In the genomic region with DNA sequence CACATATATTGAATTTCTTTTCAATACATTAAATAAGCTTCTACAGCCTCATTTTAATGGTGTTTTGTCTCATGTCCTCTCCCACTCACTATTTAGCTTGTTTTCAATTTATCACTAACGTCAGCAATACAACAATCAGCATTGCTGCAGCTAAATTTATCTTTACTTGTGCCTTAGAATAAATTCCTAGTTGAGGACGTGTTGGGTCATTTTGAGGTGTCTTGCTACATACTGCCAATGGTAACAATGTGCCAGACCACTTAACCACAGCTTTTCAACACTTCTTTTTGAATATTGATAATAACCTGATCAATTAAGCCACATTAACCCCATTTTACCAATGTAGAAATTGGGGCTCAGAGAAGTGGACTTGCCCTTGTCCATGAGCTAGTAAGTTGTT, we compare ENCODE assay signal across 21 cellular contexts. TPM values are rescaled to one million over a fixed set of nuclear protein-coding genes. Genes with fewer than 3 reads are reported as not detected.
A peak's percentile ranks its signal among the peaks of the same experiment; 100 is the strongest.
DNase-seq lines count a peak whose midpoint lies in the region; ATAC-seq and TF ChIP-seq lines count a peak whose summit lies in the region.
"Had no signal": no experiment of that assay in that cellular context is flagged by ENCODE, and none has a peak within 500 bp of the region (broad histone marks: within the 10 kb centered on the region; RNA-seq: fewer than 3 reads in every experiment).

No MANE protein-coding gene starts in this region.

- no TSS peak for BruUV-seq in mammary epithelial cell (replicated peaks; lab: Mats Ljungman, UMichigan)

- in situ Hi-C loops in mammary epithelial cell (cut with MboI; ENCODE audit: low sequenced_read_pairs in 2 of 2), result no loop called here

- intact Hi-C loops in Right ventricle myocardium inferior (cut with DNase I) (no loop called here), cardiac septum (cut with DNase I) (no loop called here), left ventricle myocardium inferior (cut with micrococcal nuclease) (no loop called here), right cardiac atrium (cut with DNase I) (no loop called here), mammary epithelial cell (cut with micrococcal nuclease) (no loop called here)

- DNase-seq in Right ventricle myocardium inferior (ENCODE audit: missing footprints) (no peak), cardiac septum (ENCODE audit: low spot score) (no peak), cardiac muscle cell (ENCODE audit: low read depth in 1 of 2, low spot score in 1 of 2) (no peak), left ventricle myocardium inferior (no peak), right cardiac atrium (no peak), mammary epithelial cell (no peak)
- DNase-seq: 8988T; ACHN; AML-193; BE2C; Caco-2; CD4-positive, CD25-positive, alpha-beta regulatory T cell; DMS153 had no signal

- H3K4me1 ChIP-seq in cardiac muscle cell (ENCODE audit: low read depth) (peaks cover 45% of the 10 kb centered on the region), left ventricle myocardium inferior (peaks cover 52% of the 10 kb centered on the region), right cardiac atrium (ENCODE audit: control insufficient read depth, insufficient read depth, low read length) (no peaks in the 10 kb centered on the region), mammary epithelial cell (ENCODE audit: insufficient read depth, low read length) (peaks cover 24% of the 10 kb centered on the region)
- H3K4me1 ChIP-seq: A549, BE2C had no signal

- peak overlapping the region; percentile 20 for H3K27ac ChIP-seq in cardiac muscle cell
- H3K27ac ChIP-seq in left ventricle myocardium inferior (replicated peaks), result peak overlapping the region; percentile 80
- peak overlapping the region; percentile 71 for H3K27ac ChIP-seq in right cardiac atrium (ENCODE audit: low read length)
- no peak overlapping the region for H3K27ac ChIP-seq in mammary epithelial cell (ENCODE audit: insufficient read depth, low read depth, low read length)
- H3K27ac ChIP-seq: A549, C4-2B had no signal

- H2AFZ ChIP-seq in mammary epithelial cell (ENCODE audit: low read depth, low read length), result no peak overlapping the region

- no peak overlapping the region for H3K4me2 ChIP-seq in mammary epithelial cell (ENCODE audit: insufficient read depth, low read depth, low read length)
- H3K4me2 ChIP-seq: A549, GM23338 had no signal

- H3K27me3 ChIP-seq in cardiac muscle cell (no peaks in the 10 kb centered on the region), left ventricle myocardium inferior (ENCODE audit: low read depth) (no peaks in the 10 kb centered on the region), right cardiac atrium (ENCODE audit: control insufficient read depth, insufficient read depth) (no peaks in the 10 kb centered on the region), mammary epithelial cell (ENCODE audit: insufficient read depth, low read length) (no peaks in the 10 kb centered on the region)
- H3K27me3 ChIP-seq: BE2C had no signal

- H3K36me3 ChIP-seq in cardiac muscle cell (no peaks in the 10 kb centered on the region), left ventricle myocardium inferior (no peaks in the 10 kb centered on the region), mammary epithelial cell (ENCODE audit: insufficient read depth, low read length) (no peaks in the 10 kb centered on the region)
- H3K36me3 ChIP-seq: BE2C had no signal

- H3K4me3 ChIP-seq in cardiac muscle cell, result no peak overlapping the region
- H3K4me3 ChIP-seq in left ventricle myocardium inferior, result no peak overlapping the region
- no peak overlapping the region for H3K4me3 ChIP-seq in right cardiac atrium (ENCODE audit: low read length)
- H3K4me3 ChIP-seq in mammary epithelial cell (replicated peaks in 1 of 3; ENCODE audit: insufficient read depth in 1 of 3, low read depth in 2 of 3, low read length in 3 of 3), result no peak overlapping the region
- H3K4me3 ChIP-seq: A549, GM23338 had no signal

- dilution Hi-C loops in mammary epithelial cell (cut with HindIII; ENCODE audit: low sequenced_read_pairs), result no loop called here

- TF ChIP-seq CTCF in cardiac muscle cell (IDR thresholded peaks at IDR 0.05; ENCODE audit: low read depth, low read length) (no peak), left ventricle myocardium inferior (IDR thresholded peaks at IDR 0.05; ENCODE audit: borderline replicate concordance) (no peak), mammary epithelial cell (conservative IDR thresholded peaks at IDR 0.05 in 1 of 2, IDR thresholded peaks at IDR 0.05 in 1 of 2; ENCODE audit: extremely low read depth in 1 of 2, insufficient read depth in 1 of 2, low read depth in 1 of 2, low read length in 2 of 2) (no peak)

- H3K79me2 ChIP-seq in mammary epithelial cell (ENCODE audit: insufficient read depth, low read length), result no peaks in the 10 kb centered on the region

- H3K9ac ChIP-seq in mammary epithelial cell (ENCODE audit: insufficient read depth, low read length), result no peak overlapping the region

- WGBS in right cardiac atrium, result 17% methylated on average over 2 of the region's 2 CpGs
- WGBS in mammary epithelial cell (ENCODE audit: low coverage, missing lambda C conversion rate), result 90% methylated on average over 2 of the region's 2 CpGs

- ATAC-seq in Right ventricle myocardium inferior, result peak; percentile 60
- peak; percentile 42 to 49 for ATAC-seq in right cardiac atrium
- no peak for ATAC-seq in GM21717 (IDR thresholded peaks at IDR 0.05; ENCODE audit: unreplicated experiment)
- no peak for ATAC-seq in GM18870 (IDR thresholded peaks at IDR 0.05; ENCODE audit: unreplicated experiment)
- ATAC-seq: A549; CD8-positive, alpha-beta T cell; GM23338; HCT116 had no signal

- CTCF ChIA-PET in mammary epithelial cell (lab: Charles Lee; ENCODE audit: low non-redundant PET), result no interaction called here

- no peaks in the 10 kb centered on the region for H4K20me1 ChIP-seq in mammary epithelial cell (ENCODE audit: insufficient read depth, low read length)

- H3K9me3 ChIP-seq in cardiac muscle cell (ENCODE audit: low read depth) (no peaks in the 10 kb centered on the region), left ventricle myocardium inferior (replicated peaks) (no peaks in the 10 kb centered on the region), right cardiac atrium (ENCODE audit: control insufficient read depth, low read length) (no peaks in the 10 kb centered on the region), mammary epithelial cell (replicated peaks; ENCODE audit: insufficient read depth, low read length) (no peaks in the 10 kb centered on the region)
- H3K9me3 ChIP-seq: A549, BE2C, Caco-2 had no signal

RNA-seq across cellular contexts. Expression of gene FRMPD2, which starts 26.0 kb away (rescaled TPM):
- total RNA-seq in Right ventricle myocardium inferior (not detected), cardiac septum (not detected), cardiac muscle cell (3.0 and 8.7 TPM in 2 replicates), left ventricle myocardium inferior (0.38 TPM), right cardiac atrium (1 to 10 TPM; 3.5 to 6.5 (median 4.5) TPM), mammary epithelial cell (under 1 TPM; 0.33 to 0.59 TPM)
- polyA plus RNA-seq in cardiac muscle cell (1.4 and 2.3 TPM in 2 replicates), right cardiac atrium (1.3 TPM), mammary epithelial cell (0.41 TPM)
- polyA minus RNA-seq in mammary epithelial cell, result 1.2 TPM
- total RNA-seq: Caco-2; CD4-positive, CD25-positive, alpha-beta regulatory T cell; CD8-positive, alpha-beta T cell; GM23338; H4 had no signal
- polyA plus RNA-seq: CD4-positive, CD25-positive, alpha-beta regulatory T cell; GM23338 had no signal

RNA-seq across cellular contexts. Expression of gene MAPK8, which starts 58.0 kb away (rescaled TPM):
- total RNA-seq in Right ventricle myocardium inferior, result 29.5 TPM
- total RNA-seq in cardiac septum, result 34.1 TPM
- 40.8 and 50.6 TPM in 2 replicates for total RNA-seq in cardiac muscle cell
- polyA plus RNA-seq in cardiac muscle cell, result 15.4 and 47.7 TPM in 2 replicates
- 32.7 TPM for total RNA-seq in left ventricle myocardium inferior
- 10 to 100 TPM; 31.5 to 35.5 (median 34.1) TPM for total RNA-seq in right cardiac atrium
- polyA plus RNA-seq in right cardiac atrium, result 9.4 TPM
- 10 to 100 TPM; 38.6 to 50.8 TPM for total RNA-seq in mammary epithelial cell
- 19.2 TPM for polyA plus RNA-seq in mammary epithelial cell
- 38.3 TPM for polyA minus RNA-seq in mammary epithelial cell

Comparison
In these comparisons a context has a peak if more than half of its experiments do, and no peak if none do; other contexts are left out.
1. ATAC-seq: peak in Right ventricle myocardium inferior (single experiment) and right cardiac atrium (2 of 2); none in GM21717 (single experiment) and GM18870 (single experiment).